29 cellular contexts compared by ENCODE assay signal in genomic region chr3:174548841-174549623, GRCh38.
"Had no signal": no experiment of that assay in that cellular context is flagged by ENCODE, and none has a peak within 500 bp of the region (broad histone marks: within the 10 kb centered on the region; RNA-seq: fewer than 3 reads in every experiment).

No MANE protein-coding gene starts in this region.

- H3K36me3 ChIP-seq: ascending aorta, SJSA1 had no signal

- H3K4me1 ChIP-seq: ascending aorta, body of pancreas, SJSA1 had no signal

- H3K9me3 ChIP-seq: ascending aorta, body of pancreas, SJSA1 had no signal

- ATAC-seq: activated CD8-positive, alpha-beta T cell treated with anti-CD3 and anti-CD28 coated beads, Interleukin-2, amount 10 ng/mL, durations not matched to agents 7 days and 5 days; activated naive CD4-positive, alpha-beta T cell treated with anti-CD3 and anti-CD28 coated beads, Interleukin-2, amount 50 U/mL, for 72 hours; activated naive CD8-positive, alpha-beta T cell treated with anti-CD3 and anti-CD28 coated beads, Interleukin-2, amount 50 U/mL, for 24 hours; body of pancreas; K562; Panc1; T-helper 17 cell; WTC11 had no signal

- H3K27me3 ChIP-seq: ascending aorta, body of pancreas, SJSA1 had no signal

- H3K27ac ChIP-seq: ascending aorta, body of pancreas, RWPE1, SJSA1 had no signal

- H3K4me3 ChIP-seq: ascending aorta, body of pancreas, K562, SJSA1 had no signal

- DNase-seq: activated CD4-positive, alpha-beta T cell treated with anti-CD3 and anti-CD28 coated beads for 48 hours; activated CD4-positive, alpha-beta T cell treated with anti-CD3 and anti-CD28 coated beads, Interleukin-2, amount 50 U/mL, for 4 hours; activated CD4-positive, CD25-positive, alpha-beta regulatory T cell treated with anti-CD3 and anti-CD28 coated beads, Interleukin-2, amount 50 U/mL, for 72 hours; activated CD8-positive, alpha-beta memory T cell treated with anti-CD3 and anti-CD28 coated beads, Interleukin-2, amount 50 U/mL, for 48 hours; activated CD8-positive, alpha-beta T cell treated with anti-CD3 and anti-CD28 coated beads, Interleukin-2, amount 10 ng/mL, durations not matched to agents 7 days and 5 days; activated effector memory CD4-positive, alpha-beta T cell treated with Interleukin-2 at 50 U/mL for 16 hours; activated naive CD4-positive, alpha-beta T cell; activated naive CD8-positive, alpha-beta T cell treated with anti-CD3 and anti-CD28 coated beads, Interleukin-2, amount 50 U/mL, for 24 hours; activated T-cell treated with anti-CD3 and anti-CD28 coated beads, Interleukin-2, amount 50 U/mL, for 1 hour; amniotic stem cell; body of pancreas; cortex of kidney; Kasumi-1; NCI-H1417; NCI-H187; NCI-H345; NCI-H510A; NCI-H82; OCI-M1; Right ventricle myocardium superior; T-helper 17 cell; T-helper 9 cell had no signal
